ENCODE assay signal across 25 cellular contexts in genomic region chr13:98254541-98254940, GRCh38.
DNase-seq lines count a peak whose midpoint lies in the region; ATAC-seq, FAIRE-seq and TF ChIP-seq lines count a peak whose summit lies in the region.
"Had no signal": no experiment of that assay in that cellular context is flagged by ENCODE, and none has a peak within 500 bp of the region (broad histone marks: within the 10 kb centered on the region; RNA-seq: fewer than 3 reads in every experiment).

No MANE protein-coding gene starts in this region.

- peak; percentile 33 for FAIRE-seq in endometrium (lab: Jason Lieb, UNC)
- FAIRE-seq: colon, HTR-8/SVneo, keratinocyte had no signal

- peaks cover 8% of the 10 kb centered on the region for H4K20me1 ChIP-seq in neural progenitor cell (ENCODE audit: low read depth)

- no peak overlapping the region for H3K4me2 ChIP-seq in neural progenitor cell

- TF ChIP-seq CTCF in neural progenitor cell (IDR thresholded peaks at IDR 0.05), result no peak

- no peak overlapping the region for H2AFZ ChIP-seq in neural progenitor cell (replicated peaks)

- ATAC-seq in GM19395 (IDR thresholded peaks at IDR 0.05; ENCODE audit: unreplicated experiment) (no peak), HG02840 (IDR thresholded peaks at IDR 0.05; ENCODE audit: low FRiP score, unreplicated experiment) (no peak)
- ATAC-seq: activated T-helper 17 cell treated with anti-CD3 and anti-CD28 coated beads, Interleukin-2, amount 50 U/mL, for 72 hours; T-helper 17 cell had no signal

- H3K4me3 ChIP-seq in SJSA1, result no peak overlapping the region
- no peak overlapping the region for H3K4me3 ChIP-seq in neural progenitor cell
- H3K4me3 ChIP-seq: adrenal gland, right atrium auricular region, vagina had no signal

- H3K9me3 ChIP-seq in SJSA1 (replicated peaks) (no peaks in the 10 kb centered on the region), neural progenitor cell (ENCODE audit: low read depth) (no peaks in the 10 kb centered on the region)
- H3K9me3 ChIP-seq: adrenal gland, right atrium auricular region, vagina had no signal

- H3K27ac ChIP-seq in SJSA1 (peak overlapping the region; percentile 75), neural progenitor cell (no peak overlapping the region)
- H3K27ac ChIP-seq: right atrium auricular region, RWPE1, vagina had no signal

- peaks cover 6% of the 10 kb centered on the region for H3K27me3 Mint-ChIP-seq in neural progenitor cell (ENCODE audit: insufficient read depth, low read depth)
- H3K27me3 Mint-ChIP-seq: activated T-helper 17 cell treated with anti-CD3 and anti-CD28 coated beads, Interleukin-2, amount 50 U/mL, for 72 hours had no signal

- H3K36me3 Mint-ChIP-seq in neural progenitor cell, result peaks cover 1% of the 10 kb centered on the region
- H3K36me3 Mint-ChIP-seq: memory B cell had no signal

- H3K9ac ChIP-seq in neural progenitor cell, result no peak overlapping the region

- no peak overlapping the region for H3K4me3 Mint-ChIP-seq in neural progenitor cell
- H3K4me3 Mint-ChIP-seq: activated T-helper 17 cell treated with anti-CD3 and anti-CD28 coated beads, Interleukin-2, amount 50 U/mL, for 72 hours; memory B cell; T-helper 17 cell had no signal

- H3K27ac Mint-ChIP-seq in neural progenitor cell, result peak overlapping the region; percentile 51
- H3K27ac Mint-ChIP-seq: activated T-helper 17 cell treated with anti-CD3 and anti-CD28 coated beads, Interleukin-2, amount 50 U/mL, for 72 hours; memory B cell; T-helper 17 cell had no signal

- H3K4me1 ChIP-seq in SJSA1 (replicated peaks) (peaks cover 46% of the 10 kb centered on the region), neural progenitor cell (peaks cover 12% of the 10 kb centered on the region)

- peaks cover 3% of the 10 kb centered on the region for H3F3A ChIP-seq in neural progenitor cell (ENCODE audit: low read depth)

- DNase-seq in AG20443 (ENCODE audit: low spot score) (peak; percentile 41), SJSA1 (ENCODE audit: low read depth in 1 of 2, low spot score in 2 of 2) (peak in 1 of 2 experiments; percentile 63), neural progenitor cell (ENCODE audit: low spot score) (no peak), DMS79 treated with DMSO at 0.1 percent for 48 hours (lab: John Stamatoyannopoulos, UW) (no peak), UCSD-AML1 (lab: John Stamatoyannopoulos, UW; ENCODE audit: unreplicated experiment) (no peak)
- DNase-seq: activated CD4-positive, CD25-positive, alpha-beta regulatory T cell; DMS153; GOT3; head of caudate nucleus; NCI-H1694; NCI-H446; stimulated activated CD4-positive, alpha-beta T cell treated with anti-CD3 and anti-CD28 coated beads, Interleukin-1b, Interleukin-23, amount 100 ng/mL, for 48 hours; T-helper 17 cell had no signal

- H3K79me2 ChIP-seq in neural progenitor cell (ENCODE audit: low read depth), result peaks cover 73% of the 10 kb centered on the region

- H3K36me3 ChIP-seq in SJSA1 (no peaks in the 10 kb centered on the region), neural progenitor cell (no peaks in the 10 kb centered on the region)
- H3K36me3 ChIP-seq: adrenal gland, right atrium auricular region, vagina had no signal

- no peaks in the 10 kb centered on the region for H3K9me3 Mint-ChIP-seq in neural progenitor cell
- H3K9me3 Mint-ChIP-seq: activated T-helper 17 cell treated with anti-CD3 and anti-CD28 coated beads, Interleukin-2, amount 50 U/mL, for 72 hours; memory B cell had no signal

- no peaks in the 10 kb centered on the region for H3K27me3 ChIP-seq in SJSA1 (replicated peaks)
- no peaks in the 10 kb centered on the region for H3K27me3 ChIP-seq in neural progenitor cell
- H3K27me3 ChIP-seq: adrenal gland, right atrium auricular region, vagina had no signal

- H3K4me1 Mint-ChIP-seq in neural progenitor cell, result peaks cover 30% of the 10 kb centered on the region
- H3K4me1 Mint-ChIP-seq: activated T-helper 17 cell treated with anti-CD3 and anti-CD28 coated beads, Interleukin-2, amount 50 U/mL, for 72 hours; memory B cell; T-helper 17 cell had no signal
